In the genomic region with DNA sequence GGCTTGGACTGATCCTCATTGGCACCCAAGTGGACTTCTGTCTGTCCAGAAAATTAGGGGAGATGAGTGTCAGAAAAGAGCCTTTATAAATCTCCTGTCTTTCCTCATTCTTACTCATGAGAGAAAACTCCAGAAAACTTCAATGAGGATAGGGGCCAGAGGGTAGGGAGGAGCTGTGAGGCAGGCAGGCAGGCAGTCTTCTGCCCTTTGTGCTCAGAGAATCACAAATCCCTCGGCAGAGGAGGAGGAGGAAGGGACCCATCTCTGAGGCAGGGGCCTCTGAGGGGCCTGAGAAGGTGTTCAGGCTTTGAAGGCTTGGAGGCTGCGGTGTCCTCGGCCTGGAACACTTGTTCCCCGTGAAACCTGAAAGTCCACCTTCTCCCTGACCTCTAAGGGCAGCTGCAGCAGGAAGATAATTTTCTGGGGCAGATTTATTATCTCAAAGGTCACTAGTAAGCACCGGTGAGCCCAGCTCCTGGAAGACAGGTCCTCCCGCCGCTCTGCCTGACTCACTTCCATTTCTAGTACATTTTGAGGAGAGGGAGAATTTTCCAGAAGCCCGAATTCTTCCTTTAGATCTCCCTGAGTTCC, we compare ENCODE assay signal across 20 cellular contexts.
"Had no signal": no experiment of that assay in that cellular context is flagged by ENCODE, and none has a peak within 500 bp of the region (broad histone marks: within the 10 kb centered on the region; RNA-seq: fewer than 3 reads in every experiment).

No MANE protein-coding gene starts in this region.

- H3K27ac Mint-ChIP-seq: activated CD4-positive, alpha-beta T cell treated with anti-CD3 and anti-CD28 coated beads, Interleukin-2, amount 10 ng/mL, durations not matched to agents 7 days and 5 days; activated naive CD8-positive, alpha-beta T cell treated with anti-CD3 and anti-CD28 coated beads, Interleukin-2, amount 10 ng/mL, durations not matched to agents 7 days and 5 days; activated T-helper 1 cell treated with anti-CD3 and anti-CD28 coated beads, Interleukin-12 subunit alpha, Interleukin-12 subunit beta, Interleukin-2, Interleukin-4 antibody, amounts not matched to agents 30 ng/mL and 10 ng/mL and 1 ng/mL, durations not matched to agents 14 hours and 24 hours and 36 hours; immature natural killer cell; naive thymus-derived CD4-positive, alpha-beta T cell had no signal

- H3K4me3 Mint-ChIP-seq: activated CD4-positive, alpha-beta T cell treated with anti-CD3 and anti-CD28 coated beads, Interleukin-2, amount 10 ng/mL, durations not matched to agents 7 days and 5 days; activated naive CD8-positive, alpha-beta T cell treated with anti-CD3 and anti-CD28 coated beads, Interleukin-2, amount 10 ng/mL, durations not matched to agents 7 days and 5 days; activated T-helper 1 cell treated with anti-CD3 and anti-CD28 coated beads, Interleukin-12 subunit alpha, Interleukin-12 subunit beta, Interleukin-2, Interleukin-4 antibody, amounts not matched to agents 30 ng/mL and 10 ng/mL and 1 ng/mL, durations not matched to agents 14 hours and 24 hours and 36 hours; central memory CD8-positive, alpha-beta T cell; immature natural killer cell; naive thymus-derived CD4-positive, alpha-beta T cell had no signal

- ATAC-seq: lower lobe of right lung; naive thymus-derived CD4-positive, alpha-beta T cell; stimulated activated naive CD8-positive, alpha-beta T cell treated with anti-CD3 and anti-CD28 coated beads, Interleukin-15, Interleukin-2, amounts not matched to agents 100 U/mL and 50 U/mL, for 24 hours had no signal

- H3K27me3 ChIP-seq: right atrium auricular region, transverse colon had no signal

- H3K27ac ChIP-seq: epithelial cell of prostate, lower lobe of right lung, right atrium auricular region, skin epidermis, transverse colon had no signal

- H3K4me3 ChIP-seq: lower lobe of right lung, right atrium auricular region, skin epidermis, transverse colon had no signal

- H3K4me1 Mint-ChIP-seq: activated naive CD8-positive, alpha-beta T cell treated with anti-CD3 and anti-CD28 coated beads, Interleukin-2, amount 10 ng/mL, durations not matched to agents 7 days and 5 days; immature natural killer cell had no signal

- H3K36me3 Mint-ChIP-seq: activated naive CD8-positive, alpha-beta T cell treated with anti-CD3 and anti-CD28 coated beads, Interleukin-2, amount 10 ng/mL, durations not matched to agents 7 days and 5 days; brain; immature natural killer cell; naive thymus-derived CD4-positive, alpha-beta T cell had no signal

- H3K27me3 Mint-ChIP-seq: activated CD4-positive, alpha-beta T cell treated with anti-CD3 and anti-CD28 coated beads, Interleukin-2, amount 10 ng/mL, durations not matched to agents 7 days and 5 days; central memory CD8-positive, alpha-beta T cell; naive thymus-derived CD4-positive, alpha-beta T cell had no signal

- DNase-seq: activated CD4-positive, alpha-beta T cell treated with anti-CD3 and anti-CD28 coated beads, Interleukin-2, amount 10 ng/mL, durations not matched to agents 7 days and 5 days; activated naive CD4-positive, alpha-beta T cell; activated naive CD8-positive, alpha-beta T cell treated with anti-CD3 and anti-CD28 coated beads, Interleukin-2, amount 10 ng/mL, durations not matched to agents 7 days and 5 days; cortex of kidney; effector CD8-positive, alpha-beta T cell; head of caudate nucleus; immature natural killer cell; lower lobe of right lung; naive thymus-derived CD4-positive, alpha-beta T cell; nucleus accumbens; posterior cingulate gyrus; stimulated activated naive CD8-positive, alpha-beta T cell treated with anti-CD3 and anti-CD28 coated beads, Interleukin-15, Interleukin-2, amounts not matched to agents 100 U/mL and 50 U/mL, for 24 hours; transverse colon had no signal

- FAIRE-seq: frontal cortex had no signal

- H3K36me3 ChIP-seq: lower lobe of right lung, right atrium auricular region, transverse colon had no signal

- H3K9me3 Mint-ChIP-seq: activated CD4-positive, alpha-beta T cell treated with anti-CD3 and anti-CD28 coated beads, Interleukin-2, amount 10 ng/mL, durations not matched to agents 7 days and 5 days; activated naive CD8-positive, alpha-beta T cell treated with anti-CD3 and anti-CD28 coated beads, Interleukin-2, amount 10 ng/mL, durations not matched to agents 7 days and 5 days; activated T-helper 1 cell treated with anti-CD3 and anti-CD28 coated beads, Interleukin-12 subunit alpha, Interleukin-12 subunit beta, Interleukin-2, Interleukin-4 antibody, amounts not matched to agents 30 ng/mL and 10 ng/mL and 1 ng/mL, durations not matched to agents 14 hours and 24 hours and 36 hours; central memory CD8-positive, alpha-beta T cell; immature natural killer cell had no signal

- H3K9me3 ChIP-seq: lower lobe of right lung, right atrium auricular region, transverse colon had no signal

- H3K4me1 ChIP-seq: lower lobe of right lung, right atrium auricular region, transverse colon had no signal
